Comparison of ENCODE assay signal across 27 cellular contexts in the genomic region with DNA sequence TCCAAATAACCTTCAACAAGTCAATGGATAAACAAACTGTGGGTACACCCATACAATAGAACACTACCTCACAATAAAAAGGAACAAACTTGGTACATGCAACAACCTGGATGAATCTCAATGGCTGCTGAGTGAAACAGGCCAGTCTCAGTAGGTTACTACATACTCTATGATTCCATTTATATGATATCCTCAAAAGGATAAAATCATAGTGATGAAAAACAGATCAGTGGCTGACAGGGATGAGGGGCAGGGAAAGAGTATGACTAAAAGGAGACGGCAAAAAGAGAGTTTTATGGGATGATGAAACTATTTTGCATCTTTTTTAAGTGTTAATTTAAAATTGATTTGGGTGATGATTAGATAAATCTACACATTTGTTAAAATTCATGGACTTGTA.
"Had no signal": no experiment of that assay in that cellular context is flagged by ENCODE, and none has a peak within 500 bp of the region (broad histone marks: within the 10 kb centered on the region; RNA-seq: fewer than 3 reads in every experiment).

No MANE protein-coding gene starts in this region.

- H3K4me3 Mint-ChIP-seq: nephron; neural progenitor cell; stimulated activated effector memory CD8-positive, alpha-beta T cell treated with anti-CD3 and anti-CD28 coated beads, Interleukin-12 subunit alpha, Interleukin-12 subunit beta, amount 100 ng/mL, for 72 hours; stimulated activated naive B cell treated with anti-CD40 and anti-IgM and Interleukin-4, amounts not matched to agents 10 μg/mL and 1 μg/mL and 100 μg/mL, for 72 hours; stimulated activated naive CD8-positive, alpha-beta T cell treated with anti-CD3 and anti-CD28 coated beads, Interleukin-15, Interleukin-2, amounts not matched to agents 100 ng/mL and 50 ng/mL, for 24 hours had no signal

- H3K27me3 ChIP-seq: neural progenitor cell, ovary, right lobe of liver, sigmoid colon, stomach, thyroid gland, tibial nerve, upper lobe of left lung, vagina had no signal

- H3K27me3 Mint-ChIP-seq: progenitor cell of endocrine pancreas; stimulated activated naive B cell treated with anti-CD40 and anti-IgM and Interleukin-4, amounts not matched to agents 10 μg/mL and 1 μg/mL and 100 μg/mL, for 72 hours; stimulated activated naive CD8-positive, alpha-beta T cell treated with anti-CD3 and anti-CD28 coated beads, Interleukin-15, Interleukin-2, amounts not matched to agents 100 ng/mL and 50 ng/mL, for 24 hours had no signal

- DNase-seq: occipital lobe; ovary; posterior cingulate gyrus; psoas muscle; right cardiac atrium; right lobe of liver; sigmoid colon; small intestine; stimulated activated CD4-positive, alpha-beta T cell treated with anti-CD3 and anti-CD28 coated beads, Interleukin-15, amount 100 ng/mL, for 24 hours; stimulated activated CD4-positive, alpha-beta T cell treated with anti-CD3 and anti-CD28 coated beads, Interleukin-2, amount 100 ng/mL, for 24 hours; stimulated activated CD4-positive, alpha-beta T cell treated with anti-CD3 and anti-CD28 coated beads, Interleukin-2, amount 100 ng/mL, for 48 hours; stimulated activated CD4-positive, alpha-beta T cell treated with anti-CD3 and anti-CD28 coated beads, Interleukin-4, amount 100 ng/mL, for 24 hours; stimulated activated naive B cell treated with anti-CD40 and anti-IgM and Interleukin-4, amounts not matched to agents 10 μg/mL and 1 μg/mL and 100 μg/mL, for 72 hours; stimulated activated naive CD4-positive, alpha-beta T cell treated with Interleukin-2 at 50 U/mL for 16 hours; stomach; thyroid gland; trophoblast cell; upper lobe of left lung had no signal

- H3K36me3 Mint-ChIP-seq: stimulated activated effector memory CD8-positive, alpha-beta T cell treated with anti-CD3 and anti-CD28 coated beads, Interleukin-12 subunit alpha, Interleukin-12 subunit beta, amount 100 ng/mL, for 72 hours had no signal

- H3K27ac ChIP-seq: neural progenitor cell, ovary, parathyroid adenoma, psoas muscle, right lobe of liver, stomach, thoracic aorta, thyroid gland, tibial nerve, upper lobe of left lung, vagina had no signal

- H3K9ac ChIP-seq: neural progenitor cell, parathyroid adenoma had no signal

- H3K4me2 ChIP-seq: neural progenitor cell had no signal

- H3K36me3 ChIP-seq: neural progenitor cell, ovary, right lobe of liver, sigmoid colon, thoracic aorta, thyroid gland, upper lobe of left lung, vagina had no signal

- ATAC-seq: psoas muscle; right cardiac atrium; right lobe of liver; stimulated activated effector memory CD8-positive, alpha-beta T cell treated with anti-CD3 and anti-CD28 coated beads, Interleukin-12 subunit alpha, Interleukin-12 subunit beta, amount 100 ng/mL, for 72 hours; stimulated activated naive B cell treated with anti-CD40 and anti-IgM and Interleukin-4, amounts not matched to agents 10 μg/mL and 1 μg/mL and 100 μg/mL, for 72 hours had no signal

- H3K4me3 ChIP-seq: neural progenitor cell, ovary, psoas muscle, right lobe of liver, sigmoid colon, stomach, thoracic aorta, thyroid gland, tibial nerve, upper lobe of left lung, vagina had no signal

- H2AFZ ChIP-seq: neural progenitor cell, parathyroid adenoma had no signal

- H3K9me3 ChIP-seq: ovary, psoas muscle, right lobe of liver, sigmoid colon, thoracic aorta, thyroid gland, vagina had no signal

- H3K4me1 ChIP-seq: neural progenitor cell, parathyroid adenoma, right lobe of liver, stomach, thyroid gland, tibial nerve, vagina had no signal

- H3K27ac Mint-ChIP-seq: nephron; neural progenitor cell; progenitor cell of endocrine pancreas; stimulated activated effector memory CD8-positive, alpha-beta T cell treated with anti-CD3 and anti-CD28 coated beads, Interleukin-12 subunit alpha, Interleukin-12 subunit beta, amount 100 ng/mL, for 72 hours; stimulated activated naive CD8-positive, alpha-beta T cell treated with anti-CD3 and anti-CD28 coated beads, Interleukin-15, Interleukin-2, amounts not matched to agents 100 ng/mL and 50 ng/mL, for 24 hours had no signal

- H3K4me1 Mint-ChIP-seq: nephron, neural progenitor cell had no signal
